ENCODE assay signal across 8 cellular contexts in the genomic region with DNA sequence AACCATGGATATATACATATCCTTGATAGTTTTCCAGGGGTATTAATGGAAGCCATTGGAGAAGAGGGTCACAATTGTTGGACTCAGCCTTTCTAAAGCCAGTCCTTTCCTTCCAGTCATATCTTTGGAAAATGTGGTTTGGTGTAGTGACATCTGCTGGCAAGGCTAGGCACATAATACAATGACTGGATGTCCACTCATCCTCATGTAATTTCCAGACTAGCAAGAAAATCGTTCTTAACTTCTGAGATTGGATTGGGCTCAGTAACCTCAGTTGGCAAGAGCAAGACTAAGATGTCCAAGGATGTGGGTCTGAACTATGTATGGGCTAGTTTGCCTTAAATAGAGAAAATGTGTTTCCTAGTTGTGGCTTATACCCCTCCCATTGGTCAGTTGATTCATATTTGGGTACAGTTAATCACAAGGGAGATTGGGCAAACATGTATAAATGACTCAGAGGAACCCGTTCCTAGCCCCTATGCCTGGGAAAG. TPM values are rescaled to one million over a fixed set of nuclear protein-coding genes. Genes with fewer than 3 reads are reported as not detected.
A peak's percentile ranks its signal among the peaks of the same experiment; 100 is the strongest.
DNase-seq lines count a peak whose midpoint lies in the region; ATAC-seq, FAIRE-seq and TF ChIP-seq lines count a peak whose summit lies in the region.

No MANE protein-coding gene starts in this region.

- H3K4me1 ChIP-seq in DOHH2 (ENCODE audit: control insufficient read depth, low read length) (no peaks in the 10 kb centered on the region), left ventricle myocardium inferior (peaks cover 62% of the 10 kb centered on the region), small intestine (ENCODE audit: control insufficient read depth in 2 of 2, insufficient read depth in 1 of 2, low read depth in 1 of 2, low read length in 1 of 2) (no peaks in the 10 kb centered on the region)

- ATAC-seq in WTC11 (peak; percentile 52; the same call in 1 of the 2 replicates), GM21360 (IDR thresholded peaks at IDR 0.05; ENCODE audit: unreplicated experiment) (no peak), GM21786 (IDR thresholded peaks at IDR 0.05; ENCODE audit: unreplicated experiment) (no peak)

- H4K20me1 ChIP-seq in DOHH2 (ENCODE audit: control insufficient read depth, insufficient read depth, low read depth, low read length), result no peaks in the 10 kb centered on the region

- H3K79me2 ChIP-seq in DOHH2 (ENCODE audit: control insufficient read depth, low read length), result no peaks in the 10 kb centered on the region

- H3K36me3 Mint-ChIP-seq in WTC11, result no peaks in the 10 kb centered on the region

- peaks cover 8% of the 10 kb centered on the region for H3K27me3 Mint-ChIP-seq in WTC11 (ENCODE audit: low read depth)

- intact Hi-C loops in left ventricle myocardium inferior (cut with micrococcal nuclease), result loop anchor here (5.0 to 10.0 kb wide), 2 partner anchors 72 to 215 kb away; partner anchors contain the start of gene SLC35B1

- no peaks in the 10 kb centered on the region for H3F3A ChIP-seq in DOHH2 (ENCODE audit: control insufficient read depth, insufficient read depth)

- no peak overlapping the region for H3K27ac ChIP-seq in DOHH2 (ENCODE audit: low read depth, low read length)
- H3K27ac ChIP-seq in left ventricle myocardium inferior (replicated peaks), result peak overlapping the region; percentile 21
- H3K27ac ChIP-seq in small intestine (ENCODE audit: low read depth in 1 of 2, low read length in 1 of 2), result no peak overlapping the region

- POLR2A ChIA-PET in WTC11 (lab: Charles Lee), result no interaction called here

- DNase-seq in NCI-H146 treated with DMSO at 0.1 percent for 48 hours (lab: John Stamatoyannopoulos, UW; ENCODE audit: unreplicated experiment) (peak; percentile 23), WTC11 (ENCODE audit: low spot score) (no peak), left ventricle myocardium inferior (no peak), small intestine (peak; percentile 53)

- H3K27ac Mint-ChIP-seq in WTC11, result no peak overlapping the region

- CTCF ChIA-PET in WTC11 (lab: Charles Lee), result interaction anchor here (1.0 kb wide), 1 partner anchor 16 kb away, joined by 3 read pairs; the partner anchor contains the start of gene FAM117A

- H3K4me3 Mint-ChIP-seq in WTC11, result no peak overlapping the region

- no peaks in the 10 kb centered on the region for H3K9me3 Mint-ChIP-seq in WTC11

- WGBS in small intestine, 3 donors, result 15 to 21% (median 16%) methylated on average over 2 of the region's 2 CpGs

- H3K27me3 ChIP-seq in DOHH2 (ENCODE audit: control insufficient read depth, low read length) (no peaks in the 10 kb centered on the region), left ventricle myocardium inferior (ENCODE audit: low read depth) (no peaks in the 10 kb centered on the region), small intestine (ENCODE audit: control insufficient read depth in 2 of 2, insufficient read depth in 2 of 2, low read length in 2 of 2) (no peaks in the 10 kb centered on the region)

- TF ChIP-seq CTCF in DOHH2 (IDR thresholded peaks at IDR 0.05; ENCODE audit: low read depth, low read length, poor library complexity, severe bottlenecking), result peak; percentile 53
- TF ChIP-seq CTCF in WTC11 (IDR thresholded peaks at IDR 0.05), result no peak
- peak; percentile 69 for TF ChIP-seq CTCF in left ventricle myocardium inferior (IDR thresholded peaks at IDR 0.05; ENCODE audit: borderline replicate concordance)

- H3K4me1 Mint-ChIP-seq in WTC11, result no peaks in the 10 kb centered on the region

- H3K36me3 ChIP-seq in DOHH2 (ENCODE audit: control insufficient read depth, low read length) (no peaks in the 10 kb centered on the region), left ventricle myocardium inferior (no peaks in the 10 kb centered on the region), small intestine (ENCODE audit: control insufficient read depth in 2 of 2, insufficient read depth in 2 of 2, low read length in 2 of 2) (no peaks in the 10 kb centered on the region)

- no peak overlapping the region for H3K4me3 ChIP-seq in DOHH2 (ENCODE audit: low read length)
- H3K4me3 ChIP-seq in left ventricle myocardium inferior, result no peak overlapping the region
- no peak overlapping the region for H3K4me3 ChIP-seq in small intestine (ENCODE audit: low read depth in 1 of 2, low read length in 2 of 2)

- H3K4me2 ChIP-seq in DOHH2 (ENCODE audit: low read length), result no peak overlapping the region

- H3K9me3 ChIP-seq in DOHH2 (ENCODE audit: control insufficient read depth, insufficient read depth, low read length) (no peaks in the 10 kb centered on the region), left ventricle myocardium inferior (replicated peaks) (no peaks in the 10 kb centered on the region), small intestine (ENCODE audit: control insufficient read depth, low read depth) (no peaks in the 10 kb centered on the region)

- FAIRE-seq in A204.1 (lab: Jason Lieb, UNC) (peak; percentile 61), small intestine (lab: Jason Lieb, UNC) (no peak)

- no peaks in the 10 kb centered on the region for H3K9me2 ChIP-seq in DOHH2 (replicated peaks; ENCODE audit: control insufficient read depth, low read length)

TF ChIP-seq in WTC11, 78 proteins besides CTCF, POLR2A, EP300 and RAD21 (continues in another document):
- TF ChIP-seq JUN (CRISPR knock-in tag; IDR thresholded peaks at IDR 0.05), result no peak
- TF ChIP-seq, protein P1, sequence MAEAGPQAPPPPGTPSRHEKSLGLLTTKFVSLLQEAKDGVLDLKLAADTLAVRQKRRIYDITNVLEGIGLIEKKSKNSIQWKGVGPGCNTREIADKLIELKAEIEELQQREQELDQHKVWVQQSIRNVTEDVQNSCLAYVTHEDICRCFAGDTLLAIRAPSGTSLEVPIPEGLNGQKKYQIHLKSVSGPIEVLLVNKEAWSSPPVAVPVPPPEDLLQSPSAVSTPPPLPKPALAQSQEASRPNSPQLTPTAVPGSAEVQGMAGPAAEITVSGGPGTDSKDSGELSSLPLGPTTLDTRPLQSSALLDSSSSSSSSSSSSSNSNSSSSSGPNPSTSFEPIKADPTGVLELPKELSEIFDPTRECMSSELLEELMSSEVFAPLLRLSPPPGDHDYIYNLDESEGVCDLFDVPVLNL (CRISPR knock-in tag; IDR thresholded peaks at IDR 0.05; ENCODE audit: borderline replicate concordance, low read depth), result no peak
- no peak for TF ChIP-seq ZNF281 (CRISPR knock-in tag; IDR thresholded peaks at IDR 0.05)
- TF ChIP-seq, protein P2, sequence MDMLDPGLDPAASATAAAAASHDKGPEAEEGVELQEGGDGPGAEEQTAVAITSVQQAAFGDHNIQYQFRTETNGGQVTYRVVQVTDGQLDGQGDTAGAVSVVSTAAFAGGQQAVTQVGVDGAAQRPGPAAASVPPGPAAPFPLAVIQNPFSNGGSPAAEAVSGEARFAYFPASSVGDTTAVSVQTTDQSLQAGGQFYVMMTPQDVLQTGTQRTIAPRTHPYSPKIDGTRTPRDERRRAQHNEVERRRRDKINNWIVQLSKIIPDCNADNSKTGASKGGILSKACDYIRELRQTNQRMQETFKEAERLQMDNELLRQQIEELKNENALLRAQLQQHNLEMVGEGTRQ (CRISPR knock-in tag; IDR thresholded peaks at IDR 0.05), result no peak
- no peak for TF ChIP-seq OVOL2 (CRISPR knock-in tag; IDR thresholded peaks at IDR 0.05; ENCODE audit: borderline replicate concordance)
- no peak for TF ChIP-seq ESRRA (CRISPR knock-in tag; IDR thresholded peaks at IDR 0.05; ENCODE audit: borderline replicate concordance)
- TF ChIP-seq GRHL2 (CRISPR knock-in tag; IDR thresholded peaks at IDR 0.05; ENCODE audit: insufficient replicate concordance, severe bottlenecking), result no peak
- TF ChIP-seq, protein P3, sequence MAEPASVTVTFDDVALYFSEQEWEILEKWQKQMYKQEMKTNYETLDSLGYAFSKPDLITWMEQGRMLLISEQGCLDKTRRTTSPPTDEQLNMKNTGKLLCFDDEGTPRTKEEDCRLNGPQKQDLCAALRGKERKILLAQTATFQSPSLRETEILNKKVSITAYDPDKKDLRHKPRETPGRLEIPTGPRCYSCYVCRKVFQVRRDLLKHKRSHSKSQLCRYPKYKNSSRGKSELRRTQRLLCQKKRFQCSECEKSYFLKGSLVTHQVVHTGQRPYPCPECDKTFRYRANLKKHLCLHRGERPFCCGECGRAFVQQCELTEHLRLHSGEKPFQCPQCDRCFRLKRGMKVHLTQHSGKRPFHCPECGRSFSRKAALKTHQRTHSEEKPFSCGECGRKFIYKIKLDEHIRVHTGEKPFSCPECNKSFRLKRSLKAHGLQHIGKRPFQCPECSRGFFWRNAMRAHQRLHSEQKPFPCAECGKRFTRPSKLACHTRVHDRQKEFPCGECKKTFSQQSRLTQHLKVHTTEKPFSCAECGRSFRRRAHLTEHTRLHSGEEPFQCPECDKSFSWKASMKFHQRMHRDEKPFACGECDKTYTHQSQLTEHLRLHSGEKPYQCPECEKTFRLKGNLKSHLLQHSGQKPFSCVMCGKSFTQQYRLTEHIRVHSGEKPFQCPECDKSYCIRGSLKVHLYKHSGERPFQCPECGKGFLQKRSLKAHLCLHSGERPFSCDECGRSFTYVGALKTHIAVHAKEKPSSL (CRISPR knock-in tag; conservative IDR thresholded peaks at IDR 0.05), result no peak
- no peak for TF ChIP-seq FOXJ3 (CRISPR knock-in tag; IDR thresholded peaks at IDR 0.05; ENCODE audit: borderline replicate concordance)

RNA-seq across cellular contexts. Expression of gene KAT7, which starts 8.7 kb away (rescaled TPM):
- total RNA-seq in WTC11 (2021) (165 to 199 TPM (median 171 TPM) in 3 replicates), left ventricle myocardium inferior (52.6 TPM)
- 10 to 100 TPM in 1 of 3 donors, 1 to 10 TPM in 2; 5.7 to 12.5 (median 6.0) TPM for polyA plus RNA-seq in small intestine

RNA-seq across cellular contexts. Expression of gene FAM117A, which starts 15.8 kb away (rescaled TPM):
- total RNA-seq in WTC11 (2021) (26.2 to 30.4 TPM (median 29.7 TPM) in 3 replicates), left ventricle myocardium inferior (12.8 TPM)
- 1 to 10 TPM; 2.9 to 8.0 (median 6.5) TPM for polyA plus RNA-seq in small intestine

Comparison
In these comparisons a context has a peak if more than half of its experiments do, and no peak if none do; other contexts are left out.
1. DNase-seq: peak in NCI-H146 treated with DMSO at 0.1 percent for 48 hours (single experiment) and small intestine (single experiment); none in WTC11 (single experiment) and left ventricle myocardium inferior (single experiment).